Comparison of ENCODE assay signal across 1 cellular context in the genomic region with DNA sequence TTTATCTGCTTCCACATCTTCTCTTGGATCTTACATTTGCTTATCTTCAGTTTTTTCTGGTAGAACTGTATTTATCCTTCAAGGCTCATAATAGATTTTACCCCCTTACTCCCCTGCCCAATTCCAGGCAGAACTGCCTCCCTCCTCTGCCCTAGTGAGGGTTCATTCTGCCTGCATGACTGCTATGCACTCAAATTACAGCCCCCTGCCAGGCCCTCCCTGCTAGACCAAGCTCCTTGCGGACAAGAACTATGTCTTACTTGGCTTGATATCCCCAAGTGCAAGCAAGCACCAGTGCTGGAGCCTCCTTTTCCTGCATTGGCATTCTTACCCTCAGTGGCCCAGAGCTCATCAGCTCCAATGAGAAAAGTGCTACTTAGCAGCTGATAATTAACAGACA.
TF ChIP-seq lines count a peak whose summit lies in the region.

No MANE protein-coding gene starts in this region.

TF ChIP-seq in H1, 55 proteins besides CTCF, POLR2A, EP300 and RAD21:
- peak; percentile 55; the same call in 1 of the 2 replicates for TF ChIP-seq TEAD4 (IDR thresholded peaks at IDR 0.05; ENCODE audit: low read depth, low read length)
- no peak for TF ChIP-seq BACH1 (IDR thresholded peaks at IDR 0.05; ENCODE audit: low read length)
